In genomic region chr9:124210697-124211096, GRCh38 we compare ENCODE assay signal across 11 cellular contexts. TPM values are rescaled to one million over a fixed set of nuclear protein-coding genes. Genes with fewer than 3 reads are reported as not detected.
A peak's percentile ranks its signal among the peaks of the same experiment; 100 is the strongest.
DNase-seq lines count a peak whose midpoint lies in the region; ATAC-seq lines count a peak whose summit lies in the region.
"Had no signal": no experiment of that assay in that cellular context is flagged by ENCODE, and none has a peak within 500 bp of the region (broad histone marks: within the 10 kb centered on the region; RNA-seq: fewer than 3 reads in every experiment).

No MANE protein-coding gene starts in this region.

- peak; percentile 10 for DNase-seq in EL
- peak; percentile 27 for DNase-seq in activated naive CD4-positive, alpha-beta T cell treated with anti-CD3 and anti-CD28 coated beads, Interleukin-2, amount 50 U/mL, for 16 hours
- no peak for DNase-seq in kidney tubule cell (ENCODE audit: low spot score)
- no peak for DNase-seq in NCI-H1417 treated with DMSO at 0.1 percent for 48 hours (lab: John Stamatoyannopoulos, UW)
- no peak for DNase-seq in occipital lobe (lab: John Stamatoyannopoulos, UW)
- no peak for DNase-seq in inferior parietal cortex (ENCODE audit: extremely low spot score)
- DNase-seq: body of pancreas, HFFc6, NCI-H2081 had no signal

- peak; percentile 62 for ATAC-seq in GM19025 (IDR thresholded peaks at IDR 0.05; ENCODE audit: low read depth, unreplicated experiment)
- peak; percentile 70 for ATAC-seq in HG03159 (IDR thresholded peaks at IDR 0.05; ENCODE audit: unreplicated experiment)
- ATAC-seq: body of pancreas had no signal

RNA-seq across cellular contexts. Expression of gene NEK6, which starts 47.1 kb away (rescaled TPM):
- total RNA-seq in occipital lobe = 26.2 TPM

Comparison
In these comparisons a context has a peak if more than half of its experiments do, and no peak if none do; other contexts are left out.
1. DNase-seq: peak in EL (single experiment) and activated naive CD4-positive, alpha-beta T cell treated with anti-CD3 and anti-CD28 coated beads, Interleukin-2, amount 50 U/mL, for 16 hours (single experiment); none in kidney tubule cell (single experiment), NCI-H1417 treated with DMSO at 0.1 percent for 48 hours (single experiment), occipital lobe (single experiment) and inferior parietal cortex (single experiment).